26 cellular contexts compared by ENCODE assay signal in the genomic region with DNA sequence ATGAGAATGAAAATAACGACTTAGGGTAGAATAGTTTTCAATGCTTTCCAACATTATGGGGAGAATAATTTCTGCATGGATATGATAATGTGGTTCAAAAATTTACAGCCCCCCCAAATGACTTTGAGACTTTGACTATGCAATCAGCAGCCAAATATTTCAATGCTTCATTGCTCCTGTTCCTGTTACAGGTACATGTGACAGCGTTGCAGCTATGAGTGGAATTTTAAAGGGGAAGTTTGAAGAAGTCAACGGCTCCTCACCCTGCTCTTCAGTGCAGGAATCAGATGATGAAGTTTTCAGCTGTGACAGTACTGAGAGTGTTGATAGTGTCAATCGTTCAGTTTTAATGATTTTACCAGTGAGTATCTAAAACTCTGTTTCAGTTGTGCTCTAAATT. TPM values are rescaled to one million over a fixed set of nuclear protein-coding genes. Genes with fewer than 3 reads are reported as not detected.
DNase-seq lines count a peak whose midpoint lies in the region; ATAC-seq, FAIRE-seq and TF ChIP-seq lines count a peak whose summit lies in the region.
"Had no signal": no experiment of that assay in that cellular context is flagged by ENCODE, and none has a peak within 500 bp of the region (broad histone marks: within the 10 kb centered on the region; RNA-seq: fewer than 3 reads in every experiment).

No MANE protein-coding gene starts in this region.

- BruUV-seq in PC-9 (replicated peaks; lab: Mats Ljungman, UMichigan) = no TSS peak

- H4K20me1 ChIP-seq in PC-9 (ENCODE audit: insufficient read depth) = no peaks in the 10 kb centered on the region
- H4K20me1 ChIP-seq: BLaER1 had no signal

- POLR2A ChIA-PET in PC-9 (lab: Charles Lee; ENCODE audit: unreplicated experiment) = no interaction called here

- H2AFZ ChIP-seq in PC-9 = 0 out of 2 replicates have a peak overlapping the region, but pooled peaks have one; percentile 8

- intact Hi-C loops in PC-9 (cut with micrococcal nuclease; ENCODE audit: unreplicated experiment) = no loop called here

- no peak for TF ChIP-seq CTCF in PC-9 (conservative IDR thresholded peaks at IDR 0.05)

- H3K27me3 ChIP-seq in PC-9 (ENCODE audit: insufficient read depth, low read depth) = no peaks in the 10 kb centered on the region
- H3K27me3 ChIP-seq: BLaER1 had no signal

- H3K36me3 ChIP-seq in PC-9 (ENCODE audit: low read depth) = no peaks in the 10 kb centered on the region
- H3K36me3 ChIP-seq: BLaER1, HAP-1 had no signal

- no peak overlapping the region for H3K4me3 ChIP-seq in PC-9
- H3K4me3 ChIP-seq: BLaER1, HAP-1 had no signal

- CTCF ChIA-PET in PC-9 (lab: Charles Lee) = no interaction called here

- no peak for ATAC-seq in stimulated activated naive CD8-positive, alpha-beta T cell treated with anti-CD3 and anti-CD28 coated beads, Interleukin-15, amount 100 ng/mL, for 72 hours

- H3K9me3 ChIP-seq in PC-9 (ENCODE audit: insufficient read depth, low read depth) = no peaks in the 10 kb centered on the region
- H3K9me3 ChIP-seq: BLaER1, HAP-1 had no signal

- H3K9me3 Mint-ChIP-seq in stimulated activated naive CD8-positive, alpha-beta T cell treated with anti-CD3 and anti-CD28 coated beads, Interleukin-15, amount 100 ng/mL, for 72 hours = peaks cover 0 to 5% of the 10 kb centered on the region in 2 donors

- no peaks in the 10 kb centered on the region for H3F3A ChIP-seq in PC-9 (ENCODE audit: insufficient read depth, low read depth)

- no peak for FAIRE-seq in HTR-8/SVneo (lab: Jason Lieb, UNC)
- FAIRE-seq: A204.1, GM12891, GM18507, H54 had no signal

- H3K4me2 ChIP-seq in PC-9 = no peak overlapping the region
- H3K4me2 ChIP-seq: BLaER1 had no signal

- H3K4me3 Mint-ChIP-seq in stimulated activated naive CD8-positive, alpha-beta T cell treated with anti-CD3 and anti-CD28 coated beads, Interleukin-15, amount 100 ng/mL, for 72 hours = no peak overlapping the region
- H3K4me3 Mint-ChIP-seq: B cell; CD4-positive, CD25-positive, alpha-beta regulatory T cell; CD8-positive, alpha-beta memory T cell; HFFc6 had no signal

- H3K27ac ChIP-seq in PC-9 (no peak overlapping the region), substantia nigra (ENCODE audit: low read depth, low read length, poor library complexity, severe bottlenecking) (no peak overlapping the region)
- H3K27ac ChIP-seq: 22Rv1, BLaER1, C4-2B had no signal

- H3K4me1 ChIP-seq in PC-9 (replicated peaks; ENCODE audit: insufficient read depth) = no peaks in the 10 kb centered on the region
- H3K4me1 ChIP-seq: BLaER1 had no signal

- no peaks in the 10 kb centered on the region for H3K4me1 Mint-ChIP-seq in stimulated activated naive CD8-positive, alpha-beta T cell treated with anti-CD3 and anti-CD28 coated beads, Interleukin-15, amount 100 ng/mL, for 72 hours
- H3K4me1 Mint-ChIP-seq: B cell; CD4-positive, CD25-positive, alpha-beta regulatory T cell; CD8-positive, alpha-beta memory T cell had no signal

- H3K9me2 ChIP-seq in PC-9 (ENCODE audit: insufficient read depth) = no peaks in the 10 kb centered on the region

- DNase-seq in DMS79 treated with DMSO at 0.1 percent for 48 hours (lab: John Stamatoyannopoulos, UW) (peak; percentile 9), DMS79 (lab: John Stamatoyannopoulos, UW) (no peak), PC-9 (no peak), iPS-NIHi11 (ENCODE audit: low spot score) (peak; percentile 5), renal cortical epithelial cell (ENCODE audit: low read depth) (peak; percentile 42), HTR-8/SVneo (ENCODE audit: insufficient read length, low spot score) (no peak), substantia nigra (lab: John Stamatoyannopoulos, UW) (no peak)
- DNase-seq in stimulated activated naive CD8-positive, alpha-beta T cell treated with anti-CD3 and anti-CD28 coated beads, Interleukin-15, amount 100 ng/mL, for 72 hours = no peak
- DNase-seq: Calu3; CD4-positive, CD25-positive, alpha-beta regulatory T cell; CD8-positive, alpha-beta memory T cell; COR-L47; DMS53; EL; GDM1; GOT3; HFFc6 had no signal

- no peaks in the 10 kb centered on the region for H3K27me3 Mint-ChIP-seq in stimulated activated naive CD8-positive, alpha-beta T cell treated with anti-CD3 and anti-CD28 coated beads, Interleukin-15, amount 100 ng/mL, for 72 hours
- H3K27me3 Mint-ChIP-seq: B cell; CD4-positive, CD25-positive, alpha-beta regulatory T cell had no signal

- H3K79me2 ChIP-seq in PC-9 (ENCODE audit: low read depth) = no peaks in the 10 kb centered on the region

- no peak overlapping the region for H3K27ac Mint-ChIP-seq in stimulated activated naive CD8-positive, alpha-beta T cell treated with anti-CD3 and anti-CD28 coated beads, Interleukin-15, amount 100 ng/mL, for 72 hours
- H3K27ac Mint-ChIP-seq: B cell; CD4-positive, CD25-positive, alpha-beta regulatory T cell; CD8-positive, alpha-beta memory T cell; HFFc6 had no signal

RNA-seq across cellular contexts. Expression of a gene that starts 25.1 kb away (rescaled TPM):
- total RNA-seq in PC-9 (2021) (0.41 and 0.85 TPM in 2 replicates), renal cortical epithelial cell (0.87 and 4.2 TPM in 2 replicates)
- total RNA-seq: B cell; CD4-positive, CD25-positive, alpha-beta regulatory T cell; CD8-positive, alpha-beta memory T cell had no signal

Comparison
In these comparisons a context has a peak if more than half of its experiments do, and no peak if none do; other contexts are left out.
1. DNase-seq: peak in DMS79 treated with DMSO at 0.1 percent for 48 hours (single experiment), iPS-NIHi11 (single experiment) and renal cortical epithelial cell (single experiment); none in DMS79 (single experiment), PC-9 (0 of 2), HTR-8/SVneo (single experiment), stimulated activated naive CD8-positive, alpha-beta T cell treated with anti-CD3 and anti-CD28 coated beads, Interleukin-15, amount 100 ng/mL, for 72 hours (0 of 2) and substantia nigra (0 of 49).